Comparison of ENCODE assay signal across 12 cellular contexts in genomic region chr14:68521557-68521901, GRCh38.
DNase-seq lines count a peak whose midpoint lies in the region; ATAC-seq and TF ChIP-seq lines count a peak whose summit lies in the region.
"Had no signal": no experiment of that assay in that cellular context is flagged by ENCODE, and none has a peak within 500 bp of the region (broad histone marks: within the 10 kb centered on the region; RNA-seq: fewer than 3 reads in every experiment).

No MANE protein-coding gene starts in this region.

- H3K4me3 ChIP-seq in left ventricle myocardium inferior: no peak overlapping the region
- no peak overlapping the region for H3K4me3 ChIP-seq in rectal smooth muscle tissue (ENCODE audit: low read length)

- TF ChIP-seq CTCF in left ventricle myocardium inferior (IDR thresholded peaks at IDR 0.05; ENCODE audit: borderline replicate concordance): no peak

- no peak overlapping the region for H3K9ac ChIP-seq in rectal smooth muscle tissue (ENCODE audit: low read length)

- ATAC-seq in left cardiac atrium (no peak), left lobe of liver (no peak), GM19467 (IDR thresholded peaks at IDR 0.05; ENCODE audit: unreplicated experiment) (no peak)
- ATAC-seq: activated CD4-positive, CD25-positive, alpha-beta regulatory T cell treated with anti-CD3 and anti-CD28 coated beads, Interleukin-2, amount 50 U/mL, for 24 hours had no signal

- H3K9me3 ChIP-seq in left ventricle myocardium inferior (replicated peaks): no peaks in the 10 kb centered on the region

- H3K36me3 ChIP-seq in left ventricle myocardium inferior (no peaks in the 10 kb centered on the region), rectal smooth muscle tissue (ENCODE audit: control insufficient read depth, insufficient read depth, low read length) (no peaks in the 10 kb centered on the region)

- H3K27me3 ChIP-seq in left ventricle myocardium inferior (ENCODE audit: low read depth) (no peaks in the 10 kb centered on the region), rectal smooth muscle tissue (ENCODE audit: control insufficient read depth, insufficient read depth, low read length) (no peaks in the 10 kb centered on the region)

- no peak for DNase-seq in left ventricle myocardium inferior
- DNase-seq in left cardiac atrium: no peak
- DNase-seq in left lobe of liver (ENCODE audit: low spot score): peak; percentile 24
- DNase-seq in GM03348 (ENCODE audit: low spot score): no peak
- DNase-seq in LoVo (ENCODE audit: low spot score): no peak
- no peak for DNase-seq in iPS-NIHi7 (ENCODE audit: extremely low spot score)
- DNase-seq: NCI-H2227 treated with DMSO at 0.1 percent for 48 hours; OCI-M1; stimulated activated CD4-positive, alpha-beta T cell treated with anti-CD3 and anti-CD28 coated beads, Interleukin-4, amount 100 ng/mL, for 4 hours had no signal

- H3K4me1 ChIP-seq in left ventricle myocardium inferior (peaks cover 68% of the 10 kb centered on the region), rectal smooth muscle tissue (ENCODE audit: control insufficient read depth, insufficient read depth, low read length) (peaks cover 56% of the 10 kb centered on the region)

- peak overlapping the region; percentile 68 for H3K27ac ChIP-seq in left ventricle myocardium inferior (replicated peaks)
- H3K27ac ChIP-seq in rectal smooth muscle tissue (ENCODE audit: low read depth, low read length): peak overlapping the region; percentile 83

- intact Hi-C loops in left ventricle myocardium inferior (cut with micrococcal nuclease) (no loop called here), left cardiac atrium (cut with DNase I) (no loop called here)
